7 cellular contexts compared by ENCODE assay signal in the genomic region with DNA sequence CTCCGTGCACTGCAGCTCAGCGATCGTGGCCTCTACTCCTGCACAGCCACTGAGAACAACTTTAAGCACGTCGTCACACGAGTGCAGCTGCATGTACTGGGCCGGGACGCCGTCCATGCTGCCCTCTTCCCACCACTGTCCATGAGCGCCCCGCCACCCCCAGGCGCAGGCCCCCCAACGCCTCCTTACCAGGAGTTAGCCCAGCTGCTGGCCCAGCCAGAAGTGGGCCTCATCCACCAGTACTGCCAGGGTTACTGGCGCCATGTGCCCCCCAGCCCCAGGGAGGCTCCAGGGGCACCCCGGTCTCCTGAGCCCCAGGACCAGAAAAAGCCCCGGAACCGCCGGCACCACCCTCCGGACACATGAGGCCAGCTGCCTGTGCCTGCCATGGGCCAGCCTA. TPM values are rescaled to one million over a fixed set of nuclear protein-coding genes. Genes with fewer than 3 reads are reported as not detected.
"Had no signal": no experiment of that assay in that cellular context is flagged by ENCODE, and none has a peak within 500 bp of the region (broad histone marks: within the 10 kb centered on the region; RNA-seq: fewer than 3 reads in every experiment).

No MANE protein-coding gene starts in this region.

- DNase-seq: IMR-90 had no signal

- H3K4me3 Mint-ChIP-seq: IgD-negative memory B cell had no signal

- ATAC-seq: HepG2, K562 had no signal

- H3K27ac ChIP-seq: HL-60 had no signal

- H3K9me3 Mint-ChIP-seq: IgD-negative memory B cell had no signal

- H3K4me3 ChIP-seq: K562 had no signal

- H3K36me3 Mint-ChIP-seq: IgD-negative memory B cell had no signal

RNA-seq across cellular contexts. Expression of a gene that starts 3.7 kb away (rescaled TPM):
- total RNA-seq: HT1080, IMR-90, K562 had no signal
- polyA plus RNA-seq: HepG2, IgD-negative memory B cell, IMR-90, K562 had no signal

RNA-seq across cellular contexts. Expression of a gene that starts 17.3 kb away (rescaled TPM):
- total RNA-seq: HT-29, HT1080 had no signal
- polyA plus RNA-seq: IgD-negative memory B cell had no signal

RNA-seq across cellular contexts. Expression of a gene that starts 32.6 kb away (rescaled TPM):
- polyA plus RNA-seq: IgD-negative memory B cell had no signal
